Comparison of ENCODE assay signal across 36 cellular contexts in genomic region chr20:779771-780170, GRCh38. TPM values are rescaled to one million over a fixed set of nuclear protein-coding genes. Genes with fewer than 3 reads are reported as not detected.
"Had no signal": no experiment of that assay in that cellular context is flagged by ENCODE, and none has a peak within 500 bp of the region (broad histone marks: within the 10 kb centered on the region; RNA-seq: fewer than 3 reads in every experiment).

No MANE protein-coding gene starts in this region.

- H3K4me3 ChIP-seq: MG63 had no signal

- H3K4me2 ChIP-seq: KMS-11 had no signal

- H3K27ac ChIP-seq: KMS-11 had no signal

- H3K27me3 ChIP-seq: MG63 had no signal

- H3K9ac ChIP-seq: KMS-11 had no signal

- DNase-seq: Karpas-422, Kasumi-1, MG63, MM.1S, MV-4-11, NCI-H1048, NCI-H1092, NCI-H1092 treated with DMSO at 0.1 percent for 48 hours, NCI-H1105, NCI-H1105 treated with DMSO at 0.1 percent for 48 hours, NCI-H1417, NCI-H1417 treated with DMSO at 0.1 percent for 48 hours, NCI-H1436, NCI-H1436 treated with DMSO at 0.1 percent for 48 hours, NCI-H146, NCI-H1694, NCI-H1694 treated with DMSO at 0.1 percent for 48 hours, NCI-H187, NCI-H187 treated with DMSO at 0.1 percent for 48 hours, NCI-H1930, NCI-H2029, NCI-H2029 treated with DMSO at 0.1 percent for 48 hours, NCI-H2081, NCI-H2081 treated with DMSO at 0.1 percent for 48 hours, NCI-H2107, NCI-H2171, NCI-H2171 treated with DMSO at 0.1 percent for 48 hours, NCI-H2227 treated with DMSO at 0.1 percent for 48 hours, NCI-H226, NCI-H345, NCI-H446, NCI-H446 treated with DMSO at 0.1 percent for 48 hours, NCI-H510A, NCI-H510A treated with DMSO at 0.1 percent for 48 hours had no signal

- H3K36me3 ChIP-seq: MG63 had no signal

- H3K9me3 ChIP-seq: MG63 had no signal

RNA-seq across cellular contexts. Expression of gene SLC52A3, which starts 11.5 kb away (rescaled TPM):
- total RNA-seq: LHCN-M2 had no signal
